12 cellular contexts compared by ENCODE assay signal in genomic region chr4:146029147-146029546, GRCh38.
DNase-seq lines count a peak whose midpoint lies in the region; ATAC-seq and TF ChIP-seq lines count a peak whose summit lies in the region.
"Had no signal": no experiment of that assay in that cellular context is flagged by ENCODE, and none has a peak within 500 bp of the region (broad histone marks: within the 10 kb centered on the region; RNA-seq: fewer than 3 reads in every experiment).

No MANE protein-coding gene starts in this region.

- H3K79me2 ChIP-seq in MM.1S (ENCODE audit: low read length), result no peaks in the 10 kb centered on the region
- H3K79me2 ChIP-seq: parathyroid adenoma had no signal

- no peaks in the 10 kb centered on the region for H3K9me2 ChIP-seq in MM.1S (replicated peaks; ENCODE audit: insufficient read depth, low read length)

- peaks cover 18% of the 10 kb centered on the region for H3K4me1 ChIP-seq in body of pancreas
- no peaks in the 10 kb centered on the region for H3K4me1 ChIP-seq in vagina
- H3K4me1 ChIP-seq in MM.1S (ENCODE audit: low read length), result peaks cover 1% of the 10 kb centered on the region; the same call in 1 of the 2 replicates
- H3K4me1 ChIP-seq: parathyroid adenoma had no signal

- H4K20me1 ChIP-seq in MM.1S (ENCODE audit: insufficient read depth, low read length), result no peaks in the 10 kb centered on the region

- no peaks in the 10 kb centered on the region for H3F3A ChIP-seq in MM.1S (ENCODE audit: insufficient read depth, low read length)

- intact Hi-C loops in body of pancreas (cut with DNase I), result no loop called here
- intact Hi-C loops in vagina (cut with DNase I), result no loop called here

- H3K9me3 ChIP-seq in body of pancreas (no peaks in the 10 kb centered on the region), vagina (no peaks in the 10 kb centered on the region), MM.1S (replicated peaks; ENCODE audit: insufficient read depth, low read length) (no peaks in the 10 kb centered on the region)

- in situ Hi-C loops in GM13976 (cut with MboI; ENCODE audit: low sequenced_read_pairs, unreplicated experiment), result no loop called here

- H3K27me3 ChIP-seq in body of pancreas, result no peaks in the 10 kb centered on the region
- no peaks in the 10 kb centered on the region for H3K27me3 ChIP-seq in vagina
- H3K27me3 ChIP-seq in MM.1S (replicated peaks; ENCODE audit: insufficient read depth, low read length), result no peaks in the 10 kb centered on the region

- no peak overlapping the region for H3K4me3 ChIP-seq in epithelial cell of proximal tubule (ENCODE audit: low read depth, low read length)
- no peak overlapping the region for H3K4me3 ChIP-seq in body of pancreas
- H3K4me3 ChIP-seq in vagina, result no peak overlapping the region
- no peak overlapping the region for H3K4me3 ChIP-seq in MM.1S (ENCODE audit: low read length)

- DNase-seq in GM13976 (ENCODE audit: low spot score), result no peak
- DNase-seq in epithelial cell of proximal tubule (ENCODE audit: low read depth), result no peak
- DNase-seq in body of pancreas, result no peak
- no peak for DNase-seq in vagina (ENCODE audit: extremely low spot score in 2 of 2)
- no peak for DNase-seq in DMS79 (lab: John Stamatoyannopoulos, UW)
- no peak for DNase-seq in MM.1S
- DNase-seq: DMS153, kidney, NCI-H1930 had no signal

- ATAC-seq in GM21515 (IDR thresholded peaks at IDR 0.05; ENCODE audit: unreplicated experiment), result peak; percentile 42
- ATAC-seq in HG03342 (IDR thresholded peaks at IDR 0.05; ENCODE audit: unreplicated experiment), result peak; percentile 54
- no peak for ATAC-seq in body of pancreas

- no peak overlapping the region for H3K4me2 ChIP-seq in MM.1S (ENCODE audit: low read depth, low read length)

- H2AFZ ChIP-seq in MM.1S (ENCODE audit: low read length), result no peak overlapping the region
- H2AFZ ChIP-seq: parathyroid adenoma had no signal

- 68 to 92% methylated on average over 3 of the region's 3 CpGs for WGBS in body of pancreas, 2 donors

- no peak for TF ChIP-seq POLR2A in body of pancreas (IDR thresholded peaks at IDR 0.05)
- no peak for TF ChIP-seq POLR2A in vagina (IDR thresholded peaks at IDR 0.05)

- H3K27ac ChIP-seq in body of pancreas (no peak overlapping the region), vagina (no peak overlapping the region), MM.1S (ENCODE audit: low read length) (no peak overlapping the region)
- H3K27ac ChIP-seq: parathyroid adenoma had no signal

- no peak overlapping the region for H3K9ac ChIP-seq in MM.1S (ENCODE audit: low read length)
- H3K9ac ChIP-seq: parathyroid adenoma had no signal

- TF ChIP-seq CTCF in GM13976 (IDR thresholded peaks at IDR 0.05; ENCODE audit: borderline replicate concordance, control extremely low read depth, extremely low read depth, insufficient read depth, missing control alignments) (peak; percentile 16), epithelial cell of proximal tubule (conservative IDR thresholded peaks at IDR 0.05; ENCODE audit: low read depth, low read length) (peak; percentile 36), body of pancreas (IDR thresholded peaks at IDR 0.05) (no peak), vagina (IDR thresholded peaks at IDR 0.05) (no peak), MM.1S (IDR thresholded peaks at IDR 0.05; ENCODE audit: low read length) (no peak)

- H3K36me3 ChIP-seq in body of pancreas (replicated peaks in 1 of 2; ENCODE audit: insufficient read depth in 1 of 2, low read depth in 2 of 2) (no peaks in the 10 kb centered on the region), vagina (no peaks in the 10 kb centered on the region), MM.1S (replicated peaks; ENCODE audit: insufficient read depth, low read length) (no peaks in the 10 kb centered on the region)

Comparison
In these comparisons a context has a peak if more than half of its experiments do, and no peak if none do; other contexts are left out.
1. CTCF ChIP-seq: peak in GM13976 (single experiment) and epithelial cell of proximal tubule (single experiment); none in body of pancreas (0 of 7), vagina (0 of 3) and MM.1S (single experiment).